In the genomic region with DNA sequence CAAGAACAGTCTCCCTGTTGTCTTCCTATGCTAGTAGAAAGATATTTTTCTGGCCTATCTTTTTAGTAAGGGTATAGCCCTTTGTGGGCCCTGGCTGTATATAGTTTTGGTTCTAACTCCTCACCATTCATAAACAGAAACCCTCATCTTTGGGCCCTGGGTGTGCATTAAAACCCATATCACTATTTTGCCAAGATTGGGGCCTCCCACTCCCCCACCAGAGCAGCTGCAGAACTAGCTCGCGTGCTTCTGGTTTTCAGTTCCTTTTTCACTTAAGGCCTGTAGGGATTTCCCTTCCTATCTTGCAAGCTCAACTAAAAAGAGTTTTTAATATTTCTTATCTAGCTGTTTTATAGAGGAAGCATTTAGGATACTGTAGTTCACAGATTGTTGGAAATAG, we compare ENCODE assay signal across 1 cellular context.
TF ChIP-seq lines count a peak whose summit lies in the region.

No MANE protein-coding gene starts in this region.

TF ChIP-seq in GM12878, 131 proteins besides CTCF, POLR2A, EP300 and RAD21 (continued from another document and continues in another):
- TF ChIP-seq, protein P1, sequence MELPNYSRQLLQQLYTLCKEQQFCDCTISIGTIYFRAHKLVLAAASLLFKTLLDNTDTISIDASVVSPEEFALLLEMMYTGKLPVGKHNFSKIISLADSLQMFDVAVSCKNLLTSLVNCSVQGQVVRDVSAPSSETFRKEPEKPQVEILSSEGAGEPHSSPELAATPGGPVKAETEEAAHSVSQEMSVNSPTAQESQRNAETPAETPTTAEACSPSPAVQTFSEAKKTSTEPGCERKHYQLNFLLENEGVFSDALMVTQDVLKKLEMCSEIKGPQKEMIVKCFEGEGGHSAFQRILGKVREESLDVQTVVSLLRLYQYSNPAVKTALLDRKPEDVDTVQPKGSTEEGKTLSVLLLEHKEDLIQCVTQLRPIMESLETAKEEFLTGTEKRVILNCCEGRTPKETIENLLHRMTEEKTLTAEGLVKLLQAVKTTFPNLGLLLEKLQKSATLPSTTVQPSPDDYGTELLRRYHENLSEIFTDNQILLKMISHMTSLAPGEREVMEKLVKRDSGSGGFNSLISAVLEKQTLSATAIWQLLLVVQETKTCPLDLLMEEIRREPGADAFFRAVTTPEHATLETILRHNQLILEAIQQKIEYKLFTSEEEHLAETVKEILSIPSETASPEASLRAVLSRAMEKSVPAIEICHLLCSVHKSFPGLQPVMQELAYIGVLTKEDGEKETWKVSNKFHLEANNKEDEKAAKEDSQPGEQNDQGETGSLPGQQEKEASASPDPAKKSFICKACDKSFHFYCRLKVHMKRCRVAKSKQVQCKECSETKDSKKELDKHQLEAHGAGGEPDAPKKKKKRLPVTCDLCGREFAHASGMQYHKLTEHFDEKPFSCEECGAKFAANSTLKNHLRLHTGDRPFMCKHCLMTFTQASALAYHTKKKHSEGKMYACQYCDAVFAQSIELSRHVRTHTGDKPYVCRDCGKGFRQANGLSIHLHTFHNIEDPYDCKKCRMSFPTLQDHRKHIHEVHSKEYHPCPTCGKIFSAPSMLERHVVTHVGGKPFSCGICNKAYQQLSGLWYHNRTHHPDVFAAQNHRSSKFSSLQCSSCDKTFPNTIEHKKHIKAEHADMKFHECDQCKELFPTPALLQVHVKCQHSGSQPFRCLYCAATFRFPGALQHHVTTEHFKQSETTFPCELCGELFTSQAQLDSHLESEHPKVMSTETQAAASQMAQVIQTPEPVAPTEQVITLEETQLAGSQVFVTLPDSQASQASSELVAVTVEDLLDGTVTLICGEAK (IDR thresholded peaks at IDR 0.05; ENCODE audit: borderline replicate concordance) = no peak
- TF ChIP-seq CBX3 (IDR thresholded peaks at IDR 0.05; ENCODE audit: borderline replicate concordance, low read depth) (no peak), NFXL1 (IDR thresholded peaks at IDR 0.05; ENCODE audit: borderline replicate concordance) (no peak), YY1 (IDR thresholded peaks at IDR 0.05; ENCODE audit: low read depth, low read length) (peak; percentile 68; the same call in 1 of the 2 replicates), ATF7 (IDR thresholded peaks at IDR 0.05; ENCODE audit: low read depth) (peak; percentile 75), BACH1 (IDR thresholded peaks at IDR 0.05; ENCODE audit: borderline replicate concordance) (peak; percentile 91), SKIL (IDR thresholded peaks at IDR 0.05; ENCODE audit: low read depth, poor library complexity, severe bottlenecking) (peak; percentile 77), ELK1 (IDR thresholded peaks at IDR 0.05; ENCODE audit: low read depth, low read length) (no peak), NR2F1 (conservative IDR thresholded peaks at IDR 0.05) (0 out of 2 replicates have a peak, but pooled peaks have one; percentile 41), HCFC1 (IDR thresholded peaks at IDR 0.05; ENCODE audit: low read length) (no peak), ZBTB33 (IDR thresholded peaks at IDR 0.05) (no peak), RAD51 (IDR thresholded peaks at IDR 0.05) (peak; percentile 49; the same call in 1 of the 2 replicates), MEF2B (IDR thresholded peaks at IDR 0.05; ENCODE audit: partially characterized antibody, poor library complexity, severe bottlenecking) (peak; percentile 84), NBN (IDR thresholded peaks at IDR 0.05) (peak; percentile 63; the same call in 1 of the 2 replicates), SUZ12 (IDR thresholded peaks at IDR 0.05; ENCODE audit: unreplicated experiment) (no peak), TARDBP (IDR thresholded peaks at IDR 0.05; ENCODE audit: borderline replicate concordance) (no peak), JUND (IDR thresholded peaks at IDR 0.05; ENCODE audit: low read depth, low read length) (no peak), HDGF (IDR thresholded peaks at IDR 0.05) (no peak), IRF5 (IDR thresholded peaks at IDR 0.05; ENCODE audit: borderline replicate concordance) (no peak), POLR2AphosphoS5 (IDR thresholded peaks at IDR 0.05; ENCODE audit: low read length) (no peak; the same call in 1 of the 2 replicates), SRF (IDR thresholded peaks at IDR 0.05; ENCODE audit: low read depth in 2 of 2, low read length in 2 of 2) (peak in 1 of 2 experiments; percentile 58; a peak in 1 of 4 replicates), YBX1 (IDR thresholded peaks at IDR 0.05) (no peak), KAT2A (conservative IDR thresholded peaks at IDR 0.05; ENCODE audit: control insufficient read depth, low read depth, low read length) (no peak), SUPT20H (IDR thresholded peaks at IDR 0.05; ENCODE audit: borderline replicate concordance, control insufficient read depth, low read depth, low read length) (no peak), SMAD5 (IDR thresholded peaks at IDR 0.05; ENCODE audit: low read depth) (no peak), ATF3 (IDR thresholded peaks at IDR 0.05; ENCODE audit: borderline replicate concordance, extremely low read depth, low read depth, low read length) (no peak), SMC3 (IDR thresholded peaks at IDR 0.05; ENCODE audit: borderline replicate concordance, low read length) (0 out of 2 replicates have a peak, but pooled peaks have one; percentile 2)
- TF ChIP-seq, protein P2, sequence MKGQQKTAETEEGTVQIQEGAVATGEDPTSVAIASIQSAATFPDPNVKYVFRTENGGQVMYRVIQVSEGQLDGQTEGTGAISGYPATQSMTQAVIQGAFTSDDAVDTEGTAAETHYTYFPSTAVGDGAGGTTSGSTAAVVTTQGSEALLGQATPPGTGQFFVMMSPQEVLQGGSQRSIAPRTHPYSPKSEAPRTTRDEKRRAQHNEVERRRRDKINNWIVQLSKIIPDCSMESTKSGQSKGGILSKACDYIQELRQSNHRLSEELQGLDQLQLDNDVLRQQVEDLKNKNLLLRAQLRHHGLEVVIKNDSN (IDR thresholded peaks at IDR 0.05; ENCODE audit: borderline replicate concordance, extremely low read length, insufficient read depth, low read depth, low read length) = no peak
- TF ChIP-seq, protein P3, sequence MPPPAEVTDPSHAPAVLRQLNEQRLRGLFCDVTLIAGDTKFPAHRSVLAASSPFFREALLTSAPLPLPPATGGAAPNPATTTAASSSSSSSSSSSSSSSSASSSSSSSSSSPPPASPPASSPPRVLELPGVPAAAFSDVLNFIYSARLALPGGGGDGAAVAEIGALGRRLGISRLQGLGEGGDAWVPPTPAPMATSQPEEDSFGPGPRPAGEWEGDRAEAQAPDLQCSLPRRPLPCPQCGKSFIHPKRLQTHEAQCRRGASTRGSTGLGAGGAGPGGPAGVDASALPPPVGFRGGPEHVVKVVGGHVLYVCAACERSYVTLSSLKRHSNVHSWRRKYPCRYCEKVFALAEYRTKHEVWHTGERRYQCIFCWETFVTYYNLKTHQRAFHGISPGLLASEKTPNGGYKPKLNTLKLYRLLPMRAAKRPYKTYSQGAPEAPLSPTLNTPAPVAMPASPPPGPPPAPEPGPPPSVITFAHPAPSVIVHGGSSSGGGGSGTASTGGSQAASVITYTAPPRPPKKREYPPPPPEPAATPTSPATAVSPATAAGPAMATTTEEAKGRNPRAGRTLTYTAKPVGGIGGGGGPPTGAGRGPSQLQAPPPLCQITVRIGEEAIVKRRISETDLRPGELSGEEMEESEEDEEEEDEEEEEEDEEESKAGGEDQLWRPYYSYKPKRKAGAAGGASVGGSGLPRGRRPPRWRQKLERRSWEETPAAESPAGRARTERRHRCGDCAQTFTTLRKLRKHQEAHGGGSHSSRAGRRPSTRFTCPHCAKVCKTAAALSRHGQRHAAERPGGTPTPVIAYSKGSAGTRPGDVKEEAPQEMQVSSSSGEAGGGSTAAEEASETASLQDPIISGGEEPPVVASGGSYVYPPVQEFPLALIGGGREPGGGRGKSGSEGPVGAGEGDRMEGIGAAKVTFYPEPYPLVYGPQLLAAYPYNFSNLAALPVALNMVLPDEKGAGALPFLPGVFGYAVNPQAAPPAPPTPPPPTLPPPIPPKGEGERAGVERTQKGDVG (CRISPR knock-in tag; IDR thresholded peaks at IDR 0.05) = no peak
- TF ChIP-seq, protein P4, sequence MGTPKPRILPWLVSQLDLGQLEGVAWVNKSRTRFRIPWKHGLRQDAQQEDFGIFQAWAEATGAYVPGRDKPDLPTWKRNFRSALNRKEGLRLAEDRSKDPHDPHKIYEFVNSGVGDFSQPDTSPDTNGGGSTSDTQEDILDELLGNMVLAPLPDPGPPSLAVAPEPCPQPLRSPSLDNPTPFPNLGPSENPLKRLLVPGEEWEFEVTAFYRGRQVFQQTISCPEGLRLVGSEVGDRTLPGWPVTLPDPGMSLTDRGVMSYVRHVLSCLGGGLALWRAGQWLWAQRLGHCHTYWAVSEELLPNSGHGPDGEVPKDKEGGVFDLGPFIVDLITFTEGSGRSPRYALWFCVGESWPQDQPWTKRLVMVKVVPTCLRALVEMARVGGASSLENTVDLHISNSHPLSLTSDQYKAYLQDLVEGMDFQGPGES (IDR thresholded peaks at IDR 0.05) = no peak
- TF ChIP-seq, protein P5, sequence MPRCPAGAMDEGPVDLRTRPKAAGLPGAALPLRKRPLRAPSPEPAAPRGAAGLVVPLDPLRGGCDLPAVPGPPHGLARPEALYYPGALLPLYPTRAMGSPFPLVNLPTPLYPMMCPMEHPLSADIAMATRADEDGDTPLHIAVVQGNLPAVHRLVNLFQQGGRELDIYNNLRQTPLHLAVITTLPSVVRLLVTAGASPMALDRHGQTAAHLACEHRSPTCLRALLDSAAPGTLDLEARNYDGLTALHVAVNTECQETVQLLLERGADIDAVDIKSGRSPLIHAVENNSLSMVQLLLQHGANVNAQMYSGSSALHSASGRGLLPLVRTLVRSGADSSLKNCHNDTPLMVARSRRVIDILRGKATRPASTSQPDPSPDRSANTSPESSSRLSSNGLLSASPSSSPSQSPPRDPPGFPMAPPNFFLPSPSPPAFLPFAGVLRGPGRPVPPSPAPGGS (IDR thresholded peaks at IDR 0.05; ENCODE audit: borderline replicate concordance, insufficient read depth, low read depth, low read length, poor library complexity, severe bottlenecking) = peak; percentile 95
